Comparison of ENCODE assay signal across 1 cellular context in the genomic region with DNA sequence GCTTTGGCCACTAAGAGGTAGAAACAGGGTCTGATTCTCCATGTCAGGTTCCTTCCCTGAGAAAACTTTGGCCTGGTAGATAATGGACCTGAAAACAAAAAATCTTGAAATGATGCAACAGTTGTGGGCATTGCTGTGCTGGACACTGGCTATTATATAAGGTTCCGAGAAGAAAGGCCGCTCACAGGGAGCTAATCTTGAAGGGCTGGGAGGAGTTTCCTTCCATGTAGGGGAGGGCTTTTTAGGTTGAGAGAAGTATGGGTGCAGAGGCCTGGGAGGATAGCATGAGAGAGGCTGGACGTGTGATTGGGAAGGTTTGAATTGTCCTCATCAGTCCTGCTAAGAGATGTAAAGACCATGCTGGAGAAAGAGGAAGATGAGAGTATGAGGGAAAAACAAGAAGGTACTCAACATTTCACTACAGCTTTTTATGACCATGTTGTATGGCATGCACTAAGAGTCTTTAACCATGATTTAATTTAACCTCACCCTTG.
TF ChIP-seq lines count a peak whose summit lies in the region.

No MANE protein-coding gene starts in this region.

TF ChIP-seq in GM23338, 12 proteins besides CTCF, POLR2A, EP300 and RAD21 (continued from another document):
- TF ChIP-seq ZNF331 (CRISPR knock-in tag; IDR thresholded peaks at IDR 0.05; ENCODE audit: low read depth) (no peak), POLR2AphosphoS5 (IDR thresholded peaks at IDR 0.05; ENCODE audit: low read depth) (no peak)
TF ChIP-seq in GM23338: peak in this region for 0.
